Comparison of ENCODE assay signal across 19 cellular contexts in the genomic region with DNA sequence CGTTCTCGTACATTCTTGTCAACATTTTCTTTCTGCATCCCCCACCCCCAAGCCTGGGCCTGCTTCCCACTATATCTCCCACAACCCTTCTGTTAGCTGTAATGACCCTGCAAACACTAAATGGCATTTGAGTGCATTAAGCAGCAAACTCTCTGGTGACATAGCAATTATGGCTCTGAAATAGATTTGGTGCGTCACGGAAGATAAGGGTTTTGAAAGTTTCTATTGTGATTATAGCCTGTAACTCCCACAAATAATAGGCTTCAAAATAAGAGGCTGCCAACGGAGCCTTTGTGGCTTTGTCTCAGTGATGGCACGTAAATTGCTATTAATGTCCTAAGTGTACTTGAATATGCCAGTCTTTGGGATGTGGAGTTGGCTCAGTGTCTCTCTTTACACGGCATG.
A peak's percentile ranks its signal among the peaks of the same experiment; 100 is the strongest.
DNase-seq lines count a peak whose midpoint lies in the region; ATAC-seq and TF ChIP-seq lines count a peak whose summit lies in the region.
"Had no signal": no experiment of that assay in that cellular context is flagged by ENCODE, and none has a peak within 500 bp of the region (broad histone marks: within the 10 kb centered on the region; RNA-seq: fewer than 3 reads in every experiment).

No MANE protein-coding gene starts in this region.

- intact Hi-C loops in Right ventricle myocardium inferior (cut with DNase I) (no loop called here), cardiac septum (cut with DNase I) (no loop called here), left cardiac atrium (cut with DNase I) (no loop called here), tibial artery (cut with DNase I; ENCODE audit: low total_unique reads) (no loop called here)

- peak; percentile 79 for ATAC-seq in Right ventricle myocardium inferior
- peak; percentile 49 to 65 for ATAC-seq in left cardiac atrium
- ATAC-seq in HG03457 (IDR thresholded peaks at IDR 0.05; ENCODE audit: unreplicated experiment) = no peak
- ATAC-seq: GM12878; lower lobe of right lung; naive thymus-derived CD4-positive, alpha-beta T cell had no signal

- no peaks in the 10 kb centered on the region for H3K4me1 ChIP-seq in tibial artery
- H3K4me1 ChIP-seq: lower lobe of right lung had no signal

- H3K27ac ChIP-seq in tibial artery = no peak overlapping the region
- H3K27ac ChIP-seq: GM23248, lower lobe of right lung, SK-N-MC had no signal

- DNase-seq in Right ventricle myocardium inferior (ENCODE audit: missing footprints) (no peak), cardiac septum (ENCODE audit: low spot score) (no peak), NCI-H345 treated with DMSO at 0.1 percent for 48 hours (lab: John Stamatoyannopoulos, UW; ENCODE audit: unreplicated experiment) (peak; percentile 15), left cardiac atrium (peak; percentile 24), anterior cingulate cortex (lab: John Stamatoyannopoulos, UW) (no peak), tibial artery (no peak)
- no peak for DNase-seq in activated CD4-positive, CD25-positive, alpha-beta regulatory T cell treated with anti-CD3 and anti-CD28 coated beads, Interleukin-2, amount 50 U/mL, for 72 hours
- DNase-seq: activated CD4-positive, alpha-beta T cell treated with anti-CD3 and anti-CD28 coated beads, Interleukin-2, amount 50 U/mL, for 1 hour; activated T-cell treated with anti-CD3 and anti-CD28 coated beads, Interleukin-2, amount 50 U/mL, for 48 hours; CD4-positive, alpha-beta T cell; endodermal cell; GM23248; lower lobe of right lung; naive thymus-derived CD4-positive, alpha-beta T cell; NCI-H226; substantia nigra had no signal

- no peaks in the 10 kb centered on the region for H3K27me3 ChIP-seq in tibial artery

- TF ChIP-seq CTCF in tibial artery (IDR thresholded peaks at IDR 0.05) = no peak

- H3K36me3 ChIP-seq in tibial artery = peaks cover 0 to 37% (median 14%) of the 10 kb centered on the region in 3 donors

- H3K9me3 ChIP-seq in tibial artery = no peaks in the 10 kb centered on the region
- H3K9me3 ChIP-seq: lower lobe of right lung had no signal

- no peak overlapping the region for H3K4me3 ChIP-seq in tibial artery
- H3K4me3 ChIP-seq: GM12878, GM23248, lower lobe of right lung, SK-N-MC had no signal

Comparison
In these comparisons a context has a peak if more than half of its experiments do, and no peak if none do; other contexts are left out.
1. DNase-seq: peak in NCI-H345 treated with DMSO at 0.1 percent for 48 hours (single experiment) and left cardiac atrium (single experiment); none in Right ventricle myocardium inferior (single experiment), cardiac septum (single experiment), anterior cingulate cortex (0 of 58), tibial artery (0 of 2) and activated CD4-positive, CD25-positive, alpha-beta regulatory T cell treated with anti-CD3 and anti-CD28 coated beads, Interleukin-2, amount 50 U/mL, for 72 hours (single experiment).